15 cellular contexts compared by ENCODE assay signal in genomic region chr14:66613344-66613743, GRCh38.
"Had no signal": no experiment of that assay in that cellular context is flagged by ENCODE, and none has a peak within 500 bp of the region (broad histone marks: within the 10 kb centered on the region; RNA-seq: fewer than 3 reads in every experiment).

No MANE protein-coding gene starts in this region.

- ATAC-seq: left cardiac atrium; lower lobe of right lung; natural killer cell; stimulated activated naive B cell treated with anti-CD40 and anti-IgM and Interleukin-4, amounts not matched to agents 10 μg/mL and 1 μg/mL and 100 μg/mL, for 72 hours had no signal

- DNase-seq: dermis blood vessel endothelial cell; effector memory CD4-positive, alpha-beta T cell; esophagus squamous epithelium; foreskin melanocyte; hypothalamus; immature natural killer cell; left cardiac atrium; left ventricle myocardium inferior; lower lobe of right lung; natural killer cell; sigmoid colon; stimulated activated naive B cell treated with anti-CD40 and anti-IgM and Interleukin-4, amounts not matched to agents 10 μg/mL and 1 μg/mL and 100 μg/mL, for 72 hours; upper lobe of left lung; uterus had no signal

- FAIRE-seq: endothelial cell of umbilical vein had no signal
